29 cellular contexts compared by ENCODE assay signal in genomic region chr1:187527346-187527745, GRCh38.
"Had no signal": no experiment of that assay in that cellular context is flagged by ENCODE, and none has a peak within 500 bp of the region (broad histone marks: within the 10 kb centered on the region; RNA-seq: fewer than 3 reads in every experiment).

No MANE protein-coding gene starts in this region.

- H3K36me3 Mint-ChIP-seq: activated CD4-positive, alpha-beta memory T cell treated with anti-CD3 and anti-CD28 coated beads for 36 hours; activated naive CD4-positive, alpha-beta T cell treated with anti-CD3 and anti-CD28 coated beads, Interleukin-2, amount 10 ng/mL, durations not matched to agents 7 days and 5 days; mesothelial cell of epicardium; naive B cell; stimulated activated naive B cell treated with anti-CD40 and anti-IgM and Interleukin-4, amounts not matched to agents 10 μg/mL and 1 μg/mL and 100 μg/mL, for 72 hours had no signal

- H3K4me2 ChIP-seq: hepatocyte had no signal

- H3K9me3 ChIP-seq: gastroesophageal sphincter, neutrophil, stomach, suprapubic skin, tibial artery, upper lobe of right lung had no signal

- H3K4me1 ChIP-seq: gastroesophageal sphincter, stomach, suprapubic skin, tibial artery, upper lobe of right lung had no signal

- H3K27me3 Mint-ChIP-seq: activated CD4-positive, alpha-beta memory T cell treated with anti-CD3 and anti-CD28 coated beads for 36 hours; activated CD4-positive, alpha-beta T cell treated with anti-CD3 and anti-CD28 coated beads, Interleukin-2, amount 10 ng/mL, durations not matched to agents 24 days and 14 days; activated naive CD4-positive, alpha-beta T cell treated with anti-CD3 and anti-CD28 coated beads, Interleukin-2, amount 10 ng/mL, durations not matched to agents 7 days and 5 days; naive B cell; stimulated activated naive B cell treated with anti-CD40 and anti-IgM and Interleukin-4, amounts not matched to agents 10 μg/mL and 1 μg/mL and 100 μg/mL, for 72 hours had no signal

- ATAC-seq: gastroesophageal sphincter; left colon; sciatic nerve; stimulated activated naive B cell treated with anti-CD40 and anti-IgM and Interleukin-4, amounts not matched to agents 10 μg/mL and 1 μg/mL and 100 μg/mL, for 72 hours; upper lobe of right lung had no signal

- DNase-seq: activated CD4-positive, alpha-beta memory T cell treated with anti-CD3 and anti-CD28 coated beads for 36 hours; activated CD4-positive, alpha-beta T cell treated with anti-CD3 and anti-CD28 coated beads, Interleukin-2, amount 10 ng/mL, durations not matched to agents 24 days and 14 days; activated CD4-positive, CD25-positive, alpha-beta regulatory T cell treated with anti-CD3 and anti-CD28 coated beads, Interleukin-2, amount 50 U/mL, for 72 hours; activated CD8-positive, alpha-beta memory T cell treated with anti-CD3 and anti-CD28 coated beads, Interleukin-2, amount 50 U/mL, for 4 hours; activated gamma-delta T cell; activated naive CD4-positive, alpha-beta T cell treated with anti-CD3 and anti-CD28 coated beads, Interleukin-2, amount 10 ng/mL, durations not matched to agents 7 days and 5 days; activated T-cell treated with anti-CD3 and anti-CD28 coated beads, Interleukin-2, amount 50 U/mL, for 1 hour; amniotic stem cell; brain microvascular endothelial cell; dorsolateral prefrontal cortex; effector memory CD4-positive, alpha-beta T cell; left colon; mammary epithelial cell; naive B cell; nephron progenitor cell; stimulated activated CD4-positive, alpha-beta T cell treated with anti-CD3 and anti-CD28 coated beads, Interleukin-2, amount 100 ng/mL, for 24 hours; stimulated activated naive B cell treated with anti-CD40 and anti-IgM and Interleukin-4, amounts not matched to agents 10 μg/mL and 1 μg/mL and 100 μg/mL, for 72 hours; stomach; T-helper 9 cell; tibial artery; upper lobe of right lung had no signal

- H3K4me3 Mint-ChIP-seq: activated CD4-positive, alpha-beta memory T cell treated with anti-CD3 and anti-CD28 coated beads for 36 hours; activated CD4-positive, alpha-beta T cell treated with anti-CD3 and anti-CD28 coated beads, Interleukin-2, amount 10 ng/mL, durations not matched to agents 24 days and 14 days; activated naive CD4-positive, alpha-beta T cell treated with anti-CD3 and anti-CD28 coated beads, Interleukin-2, amount 10 ng/mL, durations not matched to agents 7 days and 5 days; mesothelial cell of epicardium; naive B cell; nephron progenitor cell; stimulated activated naive B cell treated with anti-CD40 and anti-IgM and Interleukin-4, amounts not matched to agents 10 μg/mL and 1 μg/mL and 100 μg/mL, for 72 hours had no signal

- H3K9me3 Mint-ChIP-seq: activated CD4-positive, alpha-beta T cell treated with anti-CD3 and anti-CD28 coated beads, Interleukin-2, amount 10 ng/mL, durations not matched to agents 24 days and 14 days; nephron progenitor cell had no signal

- H3K27ac ChIP-seq: brain microvascular endothelial cell, coronary artery, dorsolateral prefrontal cortex, gastroesophageal sphincter, hepatocyte, neutrophil, skin epidermis, stomach, suprapubic skin, tibial artery, upper lobe of right lung had no signal

- H3K4me1 Mint-ChIP-seq: activated CD4-positive, alpha-beta T cell treated with anti-CD3 and anti-CD28 coated beads, Interleukin-2, amount 10 ng/mL, durations not matched to agents 24 days and 14 days; activated naive CD4-positive, alpha-beta T cell treated with anti-CD3 and anti-CD28 coated beads, Interleukin-2, amount 10 ng/mL, durations not matched to agents 7 days and 5 days; naive B cell; nephron progenitor cell; stimulated activated naive B cell treated with anti-CD40 and anti-IgM and Interleukin-4, amounts not matched to agents 10 μg/mL and 1 μg/mL and 100 μg/mL, for 72 hours had no signal

- H3K27me3 ChIP-seq: brain microvascular endothelial cell, dorsolateral prefrontal cortex, gastroesophageal sphincter, hepatocyte, neutrophil, stomach, suprapubic skin, tibial artery, upper lobe of right lung had no signal

- H2AFZ ChIP-seq: hepatocyte had no signal

- H3K4me3 ChIP-seq: coronary artery, dorsolateral prefrontal cortex, gastroesophageal sphincter, hepatocyte, skin epidermis, stomach, suprapubic skin, tibial artery, upper lobe of right lung had no signal

- H3K36me3 ChIP-seq: brain microvascular endothelial cell, gastroesophageal sphincter, neutrophil, stomach, suprapubic skin, tibial artery, upper lobe of right lung had no signal
